Comparison of ENCODE assay signal across 32 cellular contexts in the genomic region with DNA sequence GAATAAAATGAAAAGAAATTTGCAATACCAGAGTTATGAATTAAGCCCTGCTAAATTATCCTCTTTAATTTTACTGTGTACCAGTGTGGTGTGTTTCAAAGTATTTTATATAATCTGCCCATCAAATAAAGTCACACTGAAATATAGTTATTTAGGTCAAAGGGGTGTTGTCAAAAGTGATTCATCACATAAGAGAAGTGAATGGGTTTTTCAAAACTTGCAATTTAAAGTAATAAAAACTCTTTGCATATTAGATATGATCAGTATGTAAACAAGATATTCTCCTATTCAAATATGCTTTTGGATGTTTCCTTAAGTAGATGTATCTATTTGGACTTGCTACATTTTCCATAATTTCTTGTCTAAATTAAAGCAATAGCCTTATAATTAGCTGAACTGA.
"Had no signal": no experiment of that assay in that cellular context is flagged by ENCODE, and none has a peak within 500 bp of the region (broad histone marks: within the 10 kb centered on the region; RNA-seq: fewer than 3 reads in every experiment).

No MANE protein-coding gene starts in this region.

- DNase-seq: activated effector memory CD4-positive, alpha-beta T cell treated with anti-CD3 and anti-CD28 coated beads, Interleukin-2, amount 50 U/mL, for 16 hours; activated effector memory CD4-positive, alpha-beta T cell treated with Interleukin-2 at 50 U/mL for 16 hours; activated gamma-delta T cell; activated gamma-delta T cell treated with Interleukin-2 at 50 U/mL for 16 hours; activated naive CD4-positive, alpha-beta T cell; activated naive CD4-positive, alpha-beta T cell treated with anti-CD3 and anti-CD28 coated beads for 36 hours; activated naive CD4-positive, alpha-beta T cell treated with anti-CD3 and anti-CD28 coated beads, Interleukin-2, amount 10 ng/mL, durations not matched to agents 7 days and 5 days; activated naive CD4-positive, alpha-beta T cell treated with anti-CD3 and anti-CD28 coated beads, Interleukin-2, amount 50 U/mL, for 16 hours; activated naive CD4-positive, alpha-beta T cell treated with Interleukin-2 at 50 U/mL for 16 hours; activated naive CD8-positive, alpha-beta T cell treated with anti-CD3 and anti-CD28 coated beads for 36 hours; activated naive CD8-positive, alpha-beta T cell treated with anti-CD3 and anti-CD28 coated beads, Interleukin-2, amount 10 ng/mL, durations not matched to agents 7 days and 5 days; activated naive CD8-positive, alpha-beta T cell treated with anti-CD3 and anti-CD28 coated beads, Interleukin-2, amount 50 U/mL, for 24 hours; activated T-cell treated with anti-CD3 and anti-CD28 coated beads, Interleukin-2, amount 50 U/mL, for 1 hour; activated T-cell treated with anti-CD3 and anti-CD28 coated beads, Interleukin-2, amount 50 U/mL, for 24 hours; activated T-cell treated with anti-CD3 and anti-CD28 coated beads, Interleukin-2, amount 50 U/mL, for 4 hours; activated T-cell treated with anti-CD3 and anti-CD28 coated beads, Interleukin-2, amount 50 U/mL, for 48 hours; activated T-cell treated with anti-CD3 and anti-CD28 coated beads, Interleukin-2, amount 50 U/mL, for 72 hours; adrenal gland; amniotic stem cell; amygdala; anterior cingulate cortex; aorta; body of pancreas; brain microvascular endothelial cell; caudate nucleus; central memory CD4-positive, alpha-beta T cell; cerebellar nuclear complex had no signal

- H3K36me3 ChIP-seq: adrenal gland, ascending aorta, brain microvascular endothelial cell, breast epithelium, cardiac muscle cell had no signal

- H3K27ac ChIP-seq: adrenal gland, ascending aorta, body of pancreas, brain microvascular endothelial cell, breast epithelium, cardiac muscle cell had no signal

- H3K9me3 ChIP-seq: adrenal gland, ascending aorta, body of pancreas, breast epithelium had no signal

- H3K4me3 ChIP-seq: adrenal gland, ascending aorta, body of pancreas, breast epithelium, cardiac muscle cell had no signal

- H3K4me1 ChIP-seq: adrenal gland, ascending aorta, body of pancreas, breast epithelium had no signal

- ATAC-seq: activated naive CD4-positive, alpha-beta T cell treated with anti-CD3 and anti-CD28 coated beads, Interleukin-2, amount 50 U/mL, for 72 hours; activated naive CD8-positive, alpha-beta T cell treated with anti-CD3 and anti-CD28 coated beads, Interleukin-2, amount 50 U/mL, for 24 hours; activated T-cell treated with anti-CD3 and anti-CD28 coated beads, Interleukin-2, amount 50 U/mL, for 4 hours; activated T-cell treated with anti-CD3 and anti-CD28 coated beads, Interleukin-2, amount 50 U/mL, for 72 hours; activated T-helper 17 cell treated with anti-CD3 and anti-CD28 coated beads, Interleukin-2, amount 50 U/mL, for 72 hours; body of pancreas had no signal

- H3K27me3 ChIP-seq: adrenal gland, ascending aorta, body of pancreas, brain microvascular endothelial cell, breast epithelium, cardiac muscle cell had no signal
